In the genomic region with DNA sequence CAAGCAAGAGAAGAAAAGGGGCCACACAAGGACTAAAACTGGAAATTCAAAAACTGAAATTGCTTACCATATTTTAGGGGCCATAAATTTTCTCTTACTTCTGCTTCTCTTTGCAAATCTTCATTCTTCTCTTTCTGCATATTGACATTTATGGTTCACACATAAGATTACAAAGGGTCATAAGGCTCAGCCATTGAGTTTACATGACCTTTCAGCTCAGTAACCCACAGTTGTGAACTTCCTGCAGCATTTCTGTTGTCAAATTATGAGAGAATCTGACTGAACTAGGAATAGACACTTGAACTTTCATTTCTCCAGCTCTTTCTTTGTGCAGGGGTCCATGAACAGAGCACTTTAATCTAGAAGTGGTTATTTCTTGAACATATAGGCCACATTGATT, we compare ENCODE assay signal across 22 cellular contexts.
"Had no signal": no experiment of that assay in that cellular context is flagged by ENCODE, and none has a peak within 500 bp of the region (broad histone marks: within the 10 kb centered on the region; RNA-seq: fewer than 3 reads in every experiment).

No MANE protein-coding gene starts in this region.

- H3K4me1 Mint-ChIP-seq: endodermal cell had no signal

- H3K27me3 Mint-ChIP-seq: dendritic cell treated with granulocyte-macrophage colony-stimulating factor and Interleukin-4, amounts not matched to agents 40 ng/mL and 50 ng/mL, for 4 days; effector memory CD8-positive, alpha-beta T cell had no signal

- DNase-seq: colonic mucosa; cortex of kidney; dermis blood vessel endothelial cell; dorsolateral prefrontal cortex; effector CD4-positive, alpha-beta T cell; effector CD8-positive, alpha-beta T cell; effector memory CD4-positive, alpha-beta T cell; effector memory CD8-positive, alpha-beta T cell; endodermal cell; erythroblast; esophagus squamous epithelium; foreskin fibroblast; foreskin keratinocyte; foreskin melanocyte; gastrocnemius medialis; glutamatergic neuron; head of caudate nucleus; heart left ventricle; heart right ventricle had no signal

- H3K4me3 Mint-ChIP-seq: dendritic cell treated with granulocyte-macrophage colony-stimulating factor and Interleukin-4, amounts not matched to agents 40 ng/mL and 50 ng/mL, for 4 days; effector memory CD8-positive, alpha-beta T cell; endodermal cell had no signal

- ATAC-seq: effector memory CD8-positive, alpha-beta T cell; esophagus mucosa; foreskin keratinocyte; gastrocnemius medialis; gastroesophageal sphincter; heart left ventricle; heart right ventricle had no signal

- H3K27ac Mint-ChIP-seq: dendritic cell treated with granulocyte-macrophage colony-stimulating factor and Interleukin-4, amounts not matched to agents 40 ng/mL and 50 ng/mL, for 4 days; effector memory CD8-positive, alpha-beta T cell; endodermal cell had no signal
